Comparison of ENCODE assay signal across 8 cellular contexts in genomic region chr19:58558623-58559274, GRCh38. TPM values are rescaled to one million over a fixed set of nuclear protein-coding genes. Genes with fewer than 3 reads are reported as not detected.
DNase-seq lines count a peak whose midpoint lies in the region; ATAC-seq and TF ChIP-seq lines count a peak whose summit lies in the region.

No MANE protein-coding gene starts in this region.

- H4K20me1 ChIP-seq in Karpas-422 (ENCODE audit: insufficient read depth, low read depth, low read length) = no peaks in the 10 kb centered on the region

- WGBS in testis, 2 donors = 1% methylated on average over 61 of the region's 76 CpGs; no CpG with 5 or more reads in 1 of the 2 donors

- intact Hi-C loops in Calu3 (cut with micrococcal nuclease; ENCODE audit: unreplicated experiment) (no loop called here), testis (cut with DNase I; ENCODE audit: low total_unique reads) (no loop called here)

- CTCF ChIA-PET in Calu3 (lab: Charles Lee) = interaction anchor here (0.6 to 2.3 kb wide), 3 partner anchors 15 to 39 kb away, joined by 3 to 7 read pairs (median 4); partner anchors contain the start of genes TRIM28 and ZBTB45

- TF ChIP-seq CTCF in Calu3 (IDR thresholded peaks at IDR 0.05; ENCODE audit: unreplicated experiment) = no peak
- TF ChIP-seq CTCF in foreskin fibroblast (IDR thresholded peaks at IDR 0.05; ENCODE audit: low read depth, low read length) = no peak
- peak; percentile 25 for TF ChIP-seq CTCF in neutrophil (IDR thresholded peaks at IDR 0.05)
- peak in 1 of 3 experiments; percentile 1 for TF ChIP-seq CTCF in testis (IDR thresholded peaks at IDR 0.05)

- no peaks in the 10 kb centered on the region for H3K9me3 Mint-ChIP-seq in Calu3 (ENCODE audit: low read depth, unreplicated experiment)
- no peaks in the 10 kb centered on the region for H3K9me3 Mint-ChIP-seq in activated T-cell treated with anti-CD3 and anti-CD28 coated beads, Interleukin-2, amount 50 U/mL, for 72 hours

- DNase-seq in Calu3 (peak; percentile 100), Karpas-422 (peak; percentile 97), foreskin fibroblast (peak; percentile 96 to 99), testis (peak; percentile 99), hippocampal formation (lab: John Stamatoyannopoulos, UW) (no peak)
- peak; percentile 100 for DNase-seq in activated T-cell treated with anti-CD3 and anti-CD28 coated beads, Interleukin-2, amount 50 U/mL, for 72 hours

- peak overlapping the region; percentile 93 for H3K27ac Mint-ChIP-seq in Calu3 (ENCODE audit: unreplicated experiment)
- H3K27ac Mint-ChIP-seq in activated T-cell treated with anti-CD3 and anti-CD28 coated beads, Interleukin-2, amount 50 U/mL, for 72 hours = peak overlapping the region; percentile 99

- peak overlapping the region; percentile 73 for H3K4me3 ChIP-seq in Karpas-422 (ENCODE audit: low read length)
- H3K4me3 ChIP-seq in foreskin fibroblast (ENCODE audit: low read depth in 1 of 2, low read length in 2 of 2) = peak overlapping the region; percentile 79 to 96
- H3K4me3 ChIP-seq in neutrophil (ENCODE audit: low read depth in 1 of 2, low read length in 1 of 2) = peak overlapping the region; percentile 67 to 91
- peak overlapping the region; percentile 66 to 84 for H3K4me3 ChIP-seq in testis

- no peak for TF ChIP-seq POLR2A in testis (IDR thresholded peaks at IDR 0.05)

- peak overlapping the region; percentile 79 for H3K4me2 ChIP-seq in Karpas-422 (ENCODE audit: low read depth, low read length, poor library complexity, severe bottlenecking)

- BruUV-seq in Calu3 (replicated peaks; lab: Mats Ljungman, UMichigan) = no TSS peak

- H3K4me3 Mint-ChIP-seq in Calu3 (ENCODE audit: low read depth, unreplicated experiment) = peak overlapping the region; percentile 88
- H3K4me3 Mint-ChIP-seq in activated T-cell treated with anti-CD3 and anti-CD28 coated beads, Interleukin-2, amount 50 U/mL, for 72 hours = peak overlapping the region; percentile 96 to 99

- H3K4me1 ChIP-seq in Karpas-422 (ENCODE audit: low read length) = peaks cover 62% of the 10 kb centered on the region
- peaks cover 62 to 69% of the 10 kb centered on the region in 2 experiments for H3K4me1 ChIP-seq in neutrophil (ENCODE audit: control insufficient read depth in 1 of 2, insufficient read depth in 1 of 2, low read depth in 1 of 2, low read length in 1 of 2)
- peaks cover 64% of the 10 kb centered on the region for H3K4me1 ChIP-seq in testis

- peak overlapping the region; percentile 93 for H3K9ac ChIP-seq in Karpas-422 (ENCODE audit: low read length)

- H3K27me3 Mint-ChIP-seq in Calu3 (ENCODE audit: unreplicated experiment) = peaks cover 26% of the 10 kb centered on the region
- H3K27me3 Mint-ChIP-seq in activated T-cell treated with anti-CD3 and anti-CD28 coated beads, Interleukin-2, amount 50 U/mL, for 72 hours (ENCODE audit: low read depth) = peaks cover 5% of the 10 kb centered on the region

- peaks cover 97% of the 10 kb centered on the region for H3K36me3 Mint-ChIP-seq in Calu3 (ENCODE audit: insufficient read depth, unreplicated experiment)
- peaks cover 13 to 15% of the 10 kb centered on the region in 2 donors for H3K36me3 Mint-ChIP-seq in activated T-cell treated with anti-CD3 and anti-CD28 coated beads, Interleukin-2, amount 50 U/mL, for 72 hours (ENCODE audit: insufficient read depth in 2 of 2)

- H3K4me1 Mint-ChIP-seq in Calu3 (ENCODE audit: low read depth, unreplicated experiment) = peaks cover 33% of the 10 kb centered on the region
- peaks cover 72% of the 10 kb centered on the region for H3K4me1 Mint-ChIP-seq in activated T-cell treated with anti-CD3 and anti-CD28 coated beads, Interleukin-2, amount 50 U/mL, for 72 hours (ENCODE audit: low read depth)

- no peaks in the 10 kb centered on the region for H3K27me3 ChIP-seq in Karpas-422 (ENCODE audit: low read length)
- H3K27me3 ChIP-seq in neutrophil = peaks cover 34% of the 10 kb centered on the region
- H3K27me3 ChIP-seq in testis = no peaks in the 10 kb centered on the region

- H3K36me3 ChIP-seq in Karpas-422 (ENCODE audit: insufficient read depth, low read length) (no peaks in the 10 kb centered on the region), neutrophil (peaks cover 24% of the 10 kb centered on the region), testis (ENCODE audit: low read depth, missing control alignments) (no peaks in the 10 kb centered on the region)

- peak; percentile 49 for ATAC-seq in GM21723 (IDR thresholded peaks at IDR 0.05; ENCODE audit: unreplicated experiment)
- ATAC-seq in activated T-cell treated with anti-CD3 and anti-CD28 coated beads, Interleukin-2, amount 50 U/mL, for 72 hours (replicated peaks in 1 of 2) = peak; percentile 70 to 72

- peaks cover 23% of the 10 kb centered on the region for H3K79me2 ChIP-seq in Karpas-422 (ENCODE audit: low read length)

- H2AFZ ChIP-seq in Karpas-422 (ENCODE audit: low read length) = no peak overlapping the region

- H3K27ac ChIP-seq in Karpas-422 (ENCODE audit: low read length) (peak overlapping the region; percentile 91), neutrophil (peak overlapping the region; percentile 100), testis (peak overlapping the region; percentile 91 to 100)

- no peaks in the 10 kb centered on the region for H3K9me2 ChIP-seq in Karpas-422 (replicated peaks; ENCODE audit: insufficient read depth, low read length)

- H3K9me3 ChIP-seq in Karpas-422 (ENCODE audit: low read length) = no peaks in the 10 kb centered on the region
- H3K9me3 ChIP-seq in neutrophil = no peaks in the 10 kb centered on the region
- no peaks in the 10 kb centered on the region for H3K9me3 ChIP-seq in testis

RNA-seq across cellular contexts. Expression of gene UBE2M, which starts 0.3 kb away (rescaled TPM):
- total RNA-seq in Calu3 (2022) = 123 and 131 TPM in 2 replicates
- 33.4 and 90.6 TPM in 2 replicates for total RNA-seq in Karpas-422 (2014; rRNA removed; shearing (Covaris generic); ENCODE audit: low replicate concordance)
- 100 to 1,000 TPM; 116 to 122 TPM for total RNA-seq in activated T-cell treated with anti-CD3 and anti-CD28 coated beads, Interleukin-2, amount 50 U/mL, for 72 hours
- 10 to 100 TPM; 65.0 to 65.2 TPM for total RNA-seq in testis
- polyA plus RNA-seq in testis (ENCODE audit: insufficient read depth, low read depth, low replicate concordance) = 155 TPM

RNA-seq across cellular contexts. Expression of gene CHMP2A, which starts 3.8 kb away (rescaled TPM):
- 168 TPM in 2 replicates for total RNA-seq in Calu3 (2022)
- total RNA-seq in Karpas-422 (2014; rRNA removed; shearing (Covaris generic); ENCODE audit: low replicate concordance) = 54.2 and 85.9 TPM in 2 replicates
- total RNA-seq in activated T-cell treated with anti-CD3 and anti-CD28 coated beads, Interleukin-2, amount 50 U/mL, for 72 hours = 10 to 100 TPM; 80.3 to 91.8 TPM
- total RNA-seq in testis = 100 to 1,000 TPM; 115 to 126 TPM
- 155 TPM for polyA plus RNA-seq in testis (ENCODE audit: insufficient read depth, low read depth, low replicate concordance)

RNA-seq across cellular contexts. Expression of gene MZF1, which starts 14.4 kb away (rescaled TPM):
- 31.8 and 33.5 TPM in 2 replicates for total RNA-seq in Calu3 (2022)
- total RNA-seq in Karpas-422 (2014; rRNA removed; shearing (Covaris generic); ENCODE audit: low replicate concordance) = 13.3 and 20.1 TPM in 2 replicates
- 10 to 100 TPM; 15.0 to 18.6 TPM for total RNA-seq in activated T-cell treated with anti-CD3 and anti-CD28 coated beads, Interleukin-2, amount 50 U/mL, for 72 hours
- 10 to 100 TPM; 55.8 to 56.1 TPM for total RNA-seq in testis
- polyA plus RNA-seq in testis (ENCODE audit: insufficient read depth, low read depth, low replicate concordance) = 23.9 TPM

RNA-seq across cellular contexts. Expression of gene TRIM28, which starts 14.9 kb away (rescaled TPM):
- total RNA-seq in Calu3 (2022) = 558 and 582 TPM in 2 replicates
- total RNA-seq in Karpas-422 (2014; rRNA removed; shearing (Covaris generic); ENCODE audit: low replicate concordance) = 142 and 257 TPM in 2 replicates
- 100 to 1,000 TPM; 351 to 473 TPM for total RNA-seq in activated T-cell treated with anti-CD3 and anti-CD28 coated beads, Interleukin-2, amount 50 U/mL, for 72 hours
- total RNA-seq in testis = 100 to 1,000 TPM; 415 to 521 TPM
- 694 TPM for polyA plus RNA-seq in testis (ENCODE audit: insufficient read depth, low read depth, low replicate concordance)

RNA-seq across cellular contexts. Expression of gene ZBTB45, which starts 39.1 kb away (rescaled TPM):
- total RNA-seq in Calu3 (2022) (17.7 and 19.6 TPM in 2 replicates), testis (10 to 100 TPM; 14.0 to 15.1 TPM)
- 2.0 and 4.7 TPM in 2 replicates for total RNA-seq in Karpas-422 (2014; rRNA removed; shearing (Covaris generic); ENCODE audit: low replicate concordance)
- 10 to 100 TPM; 10.8 to 12.1 TPM for total RNA-seq in activated T-cell treated with anti-CD3 and anti-CD28 coated beads, Interleukin-2, amount 50 U/mL, for 72 hours
- polyA plus RNA-seq in testis (ENCODE audit: insufficient read depth, low read depth, low replicate concordance) = 6.9 TPM

Comparison
In these comparisons a context has a peak if more than half of its experiments do, and no peak if none do; other contexts are left out.
1. DNase-seq: peak in Calu3 (single experiment), Karpas-422 (single experiment), activated T-cell treated with anti-CD3 and anti-CD28 coated beads, Interleukin-2, amount 50 U/mL, for 72 hours (2 of 2), foreskin fibroblast (2 of 2) and testis (single experiment); none in hippocampal formation (0 of 2).
2. Peak in every context shown above with its lines, with median percentiles within 50 percentile points of each other: H3K27ac ChIP-seq and H3K4me3 ChIP-seq.